Comparison of ENCODE assay signal across 21 cellular contexts in the genomic region with DNA sequence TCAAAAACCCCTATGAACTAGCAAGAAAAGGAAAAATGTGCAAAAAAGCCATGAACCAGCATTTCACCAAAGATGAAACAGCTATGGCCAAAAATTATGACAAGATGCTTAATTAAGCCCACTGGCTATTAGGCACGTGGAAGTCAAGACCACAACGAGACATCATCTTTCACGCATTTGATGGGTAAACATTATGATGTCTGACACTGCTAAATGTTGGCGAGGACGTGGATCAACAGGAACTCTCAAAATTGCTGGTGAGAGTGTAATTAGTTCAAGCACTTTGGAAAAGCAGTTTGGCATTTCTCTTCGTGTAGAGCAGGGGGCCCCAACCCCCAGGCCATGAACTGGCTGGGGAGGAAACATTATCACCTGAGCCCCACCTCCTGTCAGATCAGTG. TPM values are rescaled to one million over a fixed set of nuclear protein-coding genes. Genes with fewer than 3 reads are reported as not detected.
"Had no signal": no experiment of that assay in that cellular context is flagged by ENCODE, and none has a peak within 500 bp of the region (broad histone marks: within the 10 kb centered on the region; RNA-seq: fewer than 3 reads in every experiment).

No MANE protein-coding gene starts in this region.

- DNase-seq: activated CD4-positive, alpha-beta T cell treated with anti-CD3 and anti-CD28 coated beads, Interleukin-2, amount 10 ng/mL, durations not matched to agents 24 days and 14 days; activated naive CD4-positive, alpha-beta T cell treated with anti-CD3 and anti-CD28 coated beads, Interleukin-2, amount 10 ng/mL, durations not matched to agents 7 days and 5 days; activated T-cell treated with anti-CD3 and anti-CD28 coated beads, Interleukin-2, amount 50 U/mL, for 72 hours; effector memory CD4-positive, alpha-beta T cell; foreskin melanocyte; glutamatergic neuron; left ventricle myocardium superior; mammary epithelial cell; nucleus accumbens; stimulated activated CD4-positive, alpha-beta T cell treated with anti-CD3 and anti-CD28 coated beads, Interleukin-15, amount 100 ng/mL, for 24 hours; stimulated activated naive B cell treated with anti-CD40 and anti-IgM and Interleukin-4, amounts not matched to agents 10 μg/mL and 1 μg/mL and 100 μg/mL, for 72 hours; transverse colon; uterus had no signal

- H3K36me3 Mint-ChIP-seq: brain; stimulated activated naive B cell treated with anti-CD40 and anti-IgM and Interleukin-4, amounts not matched to agents 10 μg/mL and 1 μg/mL and 100 μg/mL, for 72 hours had no signal

- H3K36me3 ChIP-seq: transverse colon, uterus had no signal

- H3K27me3 Mint-ChIP-seq: activated CD4-positive, alpha-beta T cell treated with anti-CD3 and anti-CD28 coated beads, Interleukin-2, amount 10 ng/mL, durations not matched to agents 24 days and 14 days had no signal

- H3K4me1 ChIP-seq: uterus had no signal

- H2AFZ ChIP-seq: hepatocyte had no signal

- H3K27ac ChIP-seq: hepatocyte, transverse colon, uterus had no signal

- H3K4me3 Mint-ChIP-seq: activated CD4-positive, alpha-beta T cell treated with anti-CD3 and anti-CD28 coated beads, Interleukin-2, amount 10 ng/mL, durations not matched to agents 24 days and 14 days; activated naive CD4-positive, alpha-beta T cell treated with anti-CD3 and anti-CD28 coated beads, Interleukin-2, amount 10 ng/mL, durations not matched to agents 7 days and 5 days; activated T-cell treated with anti-CD3 and anti-CD28 coated beads, Interleukin-2, amount 50 U/mL, for 72 hours; brain; stimulated activated naive B cell treated with anti-CD40 and anti-IgM and Interleukin-4, amounts not matched to agents 10 μg/mL and 1 μg/mL and 100 μg/mL, for 72 hours had no signal

- H3K4me3 ChIP-seq: hepatocyte, smooth muscle cell, transverse colon, uterus had no signal

- H3K9me3 ChIP-seq: transverse colon, uterus had no signal

- ATAC-seq: activated T-cell treated with anti-CD3 and anti-CD28 coated beads, Interleukin-2, amount 50 U/mL, for 72 hours; esophagus mucosa; left ventricle myocardium superior; sciatic nerve; stimulated activated naive B cell treated with anti-CD40 and anti-IgM and Interleukin-4, amounts not matched to agents 10 μg/mL and 1 μg/mL and 100 μg/mL, for 72 hours had no signal

- H3K27me3 ChIP-seq: uterus had no signal

- H3K4me2 ChIP-seq: hepatocyte, smooth muscle cell had no signal

- H3K27ac Mint-ChIP-seq: activated CD4-positive, alpha-beta T cell treated with anti-CD3 and anti-CD28 coated beads, Interleukin-2, amount 10 ng/mL, durations not matched to agents 24 days and 14 days; activated naive CD4-positive, alpha-beta T cell treated with anti-CD3 and anti-CD28 coated beads, Interleukin-2, amount 10 ng/mL, durations not matched to agents 7 days and 5 days; activated T-cell treated with anti-CD3 and anti-CD28 coated beads, Interleukin-2, amount 50 U/mL, for 72 hours; brain; stimulated activated naive B cell treated with anti-CD40 and anti-IgM and Interleukin-4, amounts not matched to agents 10 μg/mL and 1 μg/mL and 100 μg/mL, for 72 hours had no signal

RNA-seq across cellular contexts. Expression of a gene that starts 46.4 kb away (rescaled TPM):
- total RNA-seq: dermis microvascular lymphatic vessel endothelial cell, endothelial cell of umbilical vein, left ventricle myocardium superior, mammary epithelial cell, myocyte, smooth muscle cell had no signal
- polyA plus RNA-seq: endothelial cell of umbilical vein, mammary epithelial cell, smooth muscle cell had no signal
